Comparison of ENCODE assay signal across 8 cellular contexts in genomic region chr16:23678430-23679273, GRCh38. TPM values are rescaled to one million over a fixed set of nuclear protein-coding genes. Genes with fewer than 3 reads are reported as not detected.
DNase-seq lines count a peak whose midpoint lies in the region; TF ChIP-seq lines count a peak whose summit lies in the region.

Gene PLK1 (plus strand): TSS chr16:23678889. CDS start chr16:23678933, 44 bp downstream.

- no peak for TF ChIP-seq POLR2A in transverse colon (IDR thresholded peaks at IDR 0.05)

- no peak for TF ChIP-seq CTCF in parathyroid adenoma (IDR thresholded peaks at IDR 0.05)
- TF ChIP-seq CTCF in transverse colon (IDR thresholded peaks at IDR 0.05): peak in 4 of 5 experiments; percentile 18 to 45 (median 35)

- H3K36me3 Mint-ChIP-seq in activated naive CD4-positive, alpha-beta T cell treated with anti-CD3 and anti-CD28 coated beads, Interleukin-2, amount 50 U/mL, for 24 hours: peaks cover 2% of the 10 kb centered on the region

- H3K36me3 ChIP-seq in parathyroid adenoma (ENCODE audit: control insufficient read depth, insufficient read depth, low read length) (no peaks in the 10 kb centered on the region), transverse colon (no peaks in the 10 kb centered on the region)

- H3K4me2 ChIP-seq in parathyroid adenoma (ENCODE audit: low read length): peak within 1 kb of the TSS; percentile 95

- peak within 1 kb of the TSS; percentile 84 for H3K4me3 Mint-ChIP-seq in activated naive CD4-positive, alpha-beta T cell treated with anti-CD3 and anti-CD28 coated beads, Interleukin-2, amount 50 U/mL, for 24 hours

- H3K9me3 ChIP-seq in parathyroid adenoma (ENCODE audit: control insufficient read depth, low read length) (no peaks in the 10 kb centered on the region), transverse colon (no peaks in the 10 kb centered on the region)

- TF ChIP-seq EP300 in transverse colon (IDR thresholded peaks at IDR 0.05; ENCODE audit: low read depth): no peak

- no peaks in the 10 kb centered on the region for H3K27me3 Mint-ChIP-seq in activated naive CD4-positive, alpha-beta T cell treated with anti-CD3 and anti-CD28 coated beads, Interleukin-2, amount 50 U/mL, for 24 hours

- no peak within 1 kb of the TSS for H3K27ac ChIP-seq in parathyroid adenoma
- H3K27ac ChIP-seq in transverse colon: peak within 1 kb of the TSS; percentile 56 to 67 (median 62)

- peaks cover 9% of the 10 kb centered on the region for H3K4me1 Mint-ChIP-seq in activated naive CD4-positive, alpha-beta T cell treated with anti-CD3 and anti-CD28 coated beads, Interleukin-2, amount 50 U/mL, for 24 hours

- H3K9ac ChIP-seq in parathyroid adenoma: no peak within 1 kb of the TSS

- peak within 1 kb of the TSS; percentile 56 for H3K4me3 ChIP-seq in parathyroid adenoma (ENCODE audit: low read depth, low read length)
- H3K4me3 ChIP-seq in transverse colon: peak within 1 kb of the TSS; percentile 25 to 65 (median 48)

- 1% methylated on average over 75 of the region's 75 CpGs; no CpG with 5 or more reads in 1 of the 2 donors for WGBS in transverse colon (ENCODE audit: low coverage in 1 of 2), 2 donors

- H3K27me3 ChIP-seq in parathyroid adenoma (ENCODE audit: control insufficient read depth, insufficient read depth, low read length) (no peaks in the 10 kb centered on the region), transverse colon (no peaks in the 10 kb centered on the region)

- H3K4me1 ChIP-seq in parathyroid adenoma (no peaks in the 10 kb centered on the region), transverse colon (peaks cover 3 to 34% (median 21%) of the 10 kb centered on the region in 4 donors)

- no peaks in the 10 kb centered on the region for H3K79me2 ChIP-seq in parathyroid adenoma

- DNase-seq in GDM1 (lab: John Stamatoyannopoulos, UW) (peak; percentile 67), HCEC 1CT (peak; percentile 91), MV-4-11 (lab: John Stamatoyannopoulos, UW) (peak; percentile 79), SKM-1 (lab: John Stamatoyannopoulos, UW; ENCODE audit: unreplicated experiment) (peak; percentile 75), head of caudate nucleus (peak; percentile 62 to 92 (median 83)), transverse colon (peak; percentile 83)

- H2AFZ ChIP-seq in parathyroid adenoma: peak within 1 kb of the TSS; percentile 17

- H3K9me3 Mint-ChIP-seq in activated naive CD4-positive, alpha-beta T cell treated with anti-CD3 and anti-CD28 coated beads, Interleukin-2, amount 50 U/mL, for 24 hours: no peaks in the 10 kb centered on the region

- peak within 1 kb of the TSS; percentile 8 for H3K27ac Mint-ChIP-seq in activated naive CD4-positive, alpha-beta T cell treated with anti-CD3 and anti-CD28 coated beads, Interleukin-2, amount 50 U/mL, for 24 hours

- intact Hi-C loops in head of caudate nucleus (cut with DNase I): no loop called here
- intact Hi-C loops in transverse colon (cut with DNase I; ENCODE audit: low total_unique reads): no loop called here

- in situ Hi-C loops in transverse colon (cut with MboI; ENCODE audit: low pct_ligation_motif_present in 1 of 4, low pct_unique_long_range_greater_than_20kb in 1 of 4, low sequenced_read_pairs in 3 of 4): no loop called here

RNA-seq across cellular contexts. Expression of gene PLK1, which starts in this region (rescaled TPM):
- 10 to 100 TPM in 1 of 4 donors, 1 to 10 TPM in 3; 1.5 to 20.1 (median 4.3) TPM for total RNA-seq in transverse colon
